1 cellular context compared by ENCODE assay signal in the genomic region with DNA sequence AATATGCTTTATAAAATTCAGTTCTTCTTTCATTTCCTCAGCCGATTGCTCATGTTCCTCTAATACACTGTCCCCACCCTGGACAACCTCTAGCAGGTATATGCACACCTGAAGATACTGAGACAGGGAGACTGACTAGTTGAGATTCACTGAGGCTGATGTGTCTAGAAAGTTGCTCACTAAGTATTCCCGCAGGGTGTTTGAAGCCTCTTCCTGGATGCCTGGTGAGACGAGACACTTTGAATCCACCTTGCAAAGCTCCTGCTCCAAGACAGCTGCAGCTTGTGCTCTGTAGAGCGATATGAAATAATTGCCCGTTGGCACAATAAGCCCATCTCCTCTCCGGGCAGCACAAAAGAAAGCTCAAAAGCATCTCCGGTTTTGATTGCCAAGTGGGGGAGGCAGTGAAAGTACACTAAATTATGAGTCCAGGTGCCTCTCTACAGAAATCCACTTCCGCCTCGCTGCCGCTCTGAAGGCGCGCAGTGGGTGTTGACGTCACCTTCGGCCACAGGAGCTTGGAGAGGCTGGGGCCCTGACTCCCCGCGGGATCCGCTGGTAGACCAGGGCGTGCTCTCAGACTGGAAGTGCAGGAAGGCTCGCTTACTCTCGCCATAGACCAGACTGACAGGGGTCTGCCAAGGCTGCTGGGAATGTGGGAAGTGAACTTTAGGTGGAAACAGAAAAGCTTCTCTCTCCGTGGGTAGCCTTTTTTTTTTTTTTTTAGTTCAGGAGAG.
TF ChIP-seq lines count a peak whose summit lies in the region.

No MANE protein-coding gene starts in this region.

TF ChIP-seq in HEK293, 187 proteins besides CTCF, POLR2A, EP300 and RAD21 (continued from another document):
- TF ChIP-seq, protein P1, sequence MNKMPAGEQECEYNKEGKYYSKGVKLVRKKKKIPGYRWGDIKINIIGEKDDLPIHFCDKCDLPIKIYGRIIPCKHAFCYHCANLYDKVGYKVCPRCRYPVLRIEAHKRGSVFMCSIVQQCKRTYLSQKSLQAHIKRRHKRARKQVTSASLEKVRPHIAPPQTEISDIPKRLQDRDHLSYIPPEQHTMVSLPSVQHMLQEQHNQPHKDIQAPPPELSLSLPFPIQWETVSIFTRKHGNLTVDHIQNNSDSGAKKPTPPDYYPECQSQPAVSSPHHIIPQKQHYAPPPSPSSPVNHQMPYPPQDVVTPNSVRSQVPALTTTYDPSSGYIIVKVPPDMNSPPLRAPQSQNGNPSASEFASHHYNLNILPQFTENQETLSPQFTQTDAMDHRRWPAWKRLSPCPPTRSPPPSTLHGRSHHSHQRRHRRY (tag by site-specific recombination; IDR thresholded peaks at IDR 0.05) = no peak
- TF ChIP-seq ZNF843 (tag by site-specific recombination; IDR thresholded peaks at IDR 0.05) (no peak), ZNF596 (tag by site-specific recombination; IDR thresholded peaks at IDR 0.05) (no peak), IKZF3 (tag by site-specific recombination; IDR thresholded peaks at IDR 0.05) (peak; percentile 62; the same call in 1 of the 2 replicates), ZNF211 (tag by site-specific recombination; IDR thresholded peaks at IDR 0.05; ENCODE audit: low read depth) (no peak), ZBTB1 (tag by site-specific recombination; IDR thresholded peaks at IDR 0.05) (no peak), ZXDB (tag by site-specific recombination; IDR thresholded peaks at IDR 0.05) (peak; percentile 57; the same call in 1 of the 2 replicates), ZNF488 (tag by site-specific recombination; IDR thresholded peaks at IDR 0.05) (no peak), FEZF1 (tag by site-specific recombination; IDR thresholded peaks at IDR 0.05) (no peak), PRDM1 (tag by site-specific recombination; IDR thresholded peaks at IDR 0.05) (peak; percentile 79), ZNF704 (tag by site-specific recombination; IDR thresholded peaks at IDR 0.05) (no peak), SCRT2 (tag by site-specific recombination; IDR thresholded peaks at IDR 0.05) (no peak), ZNF23 (tag by site-specific recombination; IDR thresholded peaks at IDR 0.05; ENCODE audit: borderline replicate concordance) (no peak), ZNF660 (tag by site-specific recombination; IDR thresholded peaks at IDR 0.05) (peak; percentile 80), ZNF223 (tag by site-specific recombination; IDR thresholded peaks at IDR 0.05) (no peak), ZNF266 (tag by site-specific recombination; IDR thresholded peaks at IDR 0.05; ENCODE audit: low read depth) (no peak)
- TF ChIP-seq, protein P2, sequence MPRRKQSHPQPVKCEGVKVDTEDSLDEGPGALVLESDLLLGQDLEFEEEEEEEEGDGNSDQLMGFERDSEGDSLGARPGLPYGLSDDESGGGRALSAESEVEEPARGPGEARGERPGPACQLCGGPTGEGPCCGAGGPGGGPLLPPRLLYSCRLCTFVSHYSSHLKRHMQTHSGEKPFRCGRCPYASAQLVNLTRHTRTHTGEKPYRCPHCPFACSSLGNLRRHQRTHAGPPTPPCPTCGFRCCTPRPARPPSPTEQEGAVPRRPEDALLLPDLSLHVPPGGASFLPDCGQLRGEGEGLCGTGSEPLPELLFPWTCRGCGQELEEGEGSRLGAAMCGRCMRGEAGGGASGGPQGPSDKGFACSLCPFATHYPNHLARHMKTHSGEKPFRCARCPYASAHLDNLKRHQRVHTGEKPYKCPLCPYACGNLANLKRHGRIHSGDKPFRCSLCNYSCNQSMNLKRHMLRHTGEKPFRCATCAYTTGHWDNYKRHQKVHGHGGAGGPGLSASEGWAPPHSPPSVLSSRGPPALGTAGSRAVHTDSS (tag by site-specific recombination; IDR thresholded peaks at IDR 0.05) = no peak
- TF ChIP-seq, protein P3, sequence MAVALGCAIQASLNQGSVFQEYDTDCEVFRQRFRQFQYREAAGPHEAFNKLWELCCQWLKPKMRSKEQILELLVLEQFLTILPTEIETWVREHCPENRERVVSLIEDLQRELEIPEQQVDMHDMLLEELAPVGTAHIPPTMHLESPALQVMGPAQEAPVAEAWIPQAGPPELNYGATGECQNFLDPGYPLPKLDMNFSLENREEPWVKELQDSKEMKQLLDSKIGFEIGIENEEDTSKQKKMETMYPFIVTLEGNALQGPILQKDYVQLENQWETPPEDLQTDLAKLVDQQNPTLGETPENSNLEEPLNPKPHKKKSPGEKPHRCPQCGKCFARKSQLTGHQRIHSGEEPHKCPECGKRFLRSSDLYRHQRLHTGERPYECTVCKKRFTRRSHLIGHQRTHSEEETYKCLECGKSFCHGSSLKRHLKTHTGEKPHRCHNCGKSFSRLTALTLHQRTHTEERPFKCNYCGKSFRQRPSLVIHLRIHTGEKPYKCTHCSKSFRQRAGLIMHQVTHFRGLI (tag by site-specific recombination; IDR thresholded peaks at IDR 0.05) = no peak; the same call in 1 of the 2 replicates
